8 cellular contexts compared by ENCODE assay signal in genomic region chr11:118783324-118783723, GRCh38. TPM values are rescaled to one million over a fixed set of nuclear protein-coding genes. Genes with fewer than 3 reads are reported as not detected.
DNase-seq lines count a peak whose midpoint lies in the region; ATAC-seq and TF ChIP-seq lines count a peak whose summit lies in the region.
"Not testable (repeated sequence)": the region's sequence is repeated elsewhere in the genome, so short reads cannot be mapped to it uniquely, and the experiment has no call there.

No MANE protein-coding gene starts in this region.

- CTCF ChIA-PET in CD8-positive, alpha-beta T cell (lab: Charles Lee): interaction anchor here (0.6 to 10.0 kb wide), 3 partner anchors 40 to 128 kb away, joined by 3 to 92 read pairs (median 3); no protein-coding TSS in a partner anchor
- CTCF ChIA-PET in activated B cell treated with CpG ODN at 0.5 μM for 24 hours (lab: Charles Lee); naive thymus-derived CD4-positive, alpha-beta T cell (lab: Charles Lee): not testable (repeated sequence)

- H3K9ac ChIP-seq in Loucy (ENCODE audit: low read depth, low read length, poor library complexity, severe bottlenecking): not testable (repeated sequence)

- ATAC-seq in CD8-positive, alpha-beta T cell; activated B cell treated with CpG ODN at 0.5 μM for 24 hours (ENCODE audit: low read depth); central memory CD8-positive, alpha-beta T cell (replicated peaks; ENCODE audit: extremely low read depth, poor library complexity, severe bottlenecking); naive thymus-derived CD4-positive, alpha-beta T cell: not testable (repeated sequence)
- peak in 3 of 4 donors; percentile 27 to 53 (median 52) for ATAC-seq in psoas muscle

- H3K4me1 ChIP-seq in CD8-positive, alpha-beta T cell (ENCODE audit: insufficient read depth, low read length): peaks cover 87% of the 10 kb centered on the region
- H3K4me1 ChIP-seq in Loucy (ENCODE audit: insufficient read depth, low read length, poor library complexity, severe bottlenecking): peaks cover 32% of the 10 kb centered on the region
- peaks cover 68 to 73% of the 10 kb centered on the region in 2 donors for H3K4me1 ChIP-seq in naive thymus-derived CD4-positive, alpha-beta T cell (ENCODE audit: control insufficient read depth in 2 of 2, insufficient read depth in 2 of 2, low read length in 2 of 2)
- H3K4me1 ChIP-seq in psoas muscle: peaks cover 66% of the 10 kb centered on the region
- peaks cover 0 to 98% (median 47%) of the 10 kb centered on the region in 4 donors for H3K4me1 ChIP-seq in tibial artery

- H3K36me3 ChIP-seq in CD8-positive, alpha-beta T cell (ENCODE audit: insufficient read depth, low read length): peaks cover 42% of the 10 kb centered on the region
- peaks cover 59% of the 10 kb centered on the region for H3K36me3 ChIP-seq in Loucy (ENCODE audit: insufficient read depth, low read length)
- peaks cover 21 to 70% (median 39%) of the 10 kb centered on the region in 3 experiments for H3K36me3 ChIP-seq in naive thymus-derived CD4-positive, alpha-beta T cell (ENCODE audit: control insufficient read depth in 2 of 3, insufficient read depth in 3 of 3, low read length in 3 of 3)
- H3K36me3 ChIP-seq in psoas muscle (ENCODE audit: insufficient read depth in 1 of 2, low read depth in 1 of 2): peaks cover 3 to 75% of the 10 kb centered on the region in 2 donors
- peaks cover 52 to 62% (median 54%) of the 10 kb centered on the region in 3 donors for H3K36me3 ChIP-seq in tibial artery

- H3K27me3 Mint-ChIP-seq in CD8-positive, alpha-beta T cell (ENCODE audit: low read depth); activated B cell treated with CpG ODN at 0.5 μM for 24 hours; activated naive CD4-positive, alpha-beta T cell treated with anti-CD3 and anti-CD28 coated beads, Interleukin-2, amount 50 U/mL, for 24 hours; central memory CD8-positive, alpha-beta T cell; naive thymus-derived CD4-positive, alpha-beta T cell: not testable (repeated sequence)

- H3K4me3 ChIP-seq in CD8-positive, alpha-beta T cell (ENCODE audit: low read depth, low read length); naive thymus-derived CD4-positive, alpha-beta T cell (ENCODE audit: low read length); psoas muscle; tibial artery: not testable (repeated sequence)
- peak overlapping the region; percentile 24 for H3K4me3 ChIP-seq in Loucy (ENCODE audit: low read length, poor library complexity, severe bottlenecking)

- H3K27me3 ChIP-seq in CD8-positive, alpha-beta T cell (ENCODE audit: insufficient read depth, low read length); Loucy (ENCODE audit: insufficient read depth, low read length, poor library complexity, severe bottlenecking); naive thymus-derived CD4-positive, alpha-beta T cell (ENCODE audit: control insufficient read depth in 2 of 2, insufficient read depth in 2 of 2, low read length in 2 of 2); psoas muscle (ENCODE audit: insufficient read depth in 3 of 3, low read length in 2 of 3); tibial artery: not testable (repeated sequence)

- peaks cover 100% of the 10 kb centered on the region for H3K79me2 ChIP-seq in Loucy (ENCODE audit: insufficient read depth, low read length)

- intact Hi-C loops in CD8-positive, alpha-beta T cell (cut with DNase I, micrococcal nuclease); activated B cell treated with CpG ODN at 0.5 μM for 24 hours (cut with micrococcal nuclease); naive thymus-derived CD4-positive, alpha-beta T cell (cut with micrococcal nuclease); psoas muscle (cut with DNase I): not testable (repeated sequence)
- intact Hi-C loops in tibial artery (cut with DNase I; ENCODE audit: low total_unique reads): loop anchor here (10.0 kb wide), 1 partner anchor 89 kb away; no protein-coding TSS in a partner anchor

- H3K9me2 ChIP-seq in Loucy (replicated peaks; ENCODE audit: low read depth, low read length): not testable (repeated sequence)

- H3F3A ChIP-seq in Loucy (ENCODE audit: low read depth): not testable (repeated sequence)

- DNase-seq in CD8-positive, alpha-beta T cell; activated B cell treated with CpG ODN at 0.5 μM for 24 hours; central memory CD8-positive, alpha-beta T cell (ENCODE audit: low spot score in 2 of 2); naive thymus-derived CD4-positive, alpha-beta T cell; psoas muscle; tibial artery: not testable (repeated sequence)

- TF ChIP-seq CTCF in CD8-positive, alpha-beta T cell (IDR thresholded peaks at IDR 0.05); Loucy (conservative IDR thresholded peaks at IDR 0.05; ENCODE audit: low read length); activated B cell treated with CpG ODN at 0.5 μM for 24 hours (IDR thresholded peaks at IDR 0.05); psoas muscle (IDR thresholded peaks at IDR 0.05); tibial artery (IDR thresholded peaks at IDR 0.05): not testable (repeated sequence)

- H3K36me3 Mint-ChIP-seq in CD8-positive, alpha-beta T cell: peaks cover 77% of the 10 kb centered on the region
- peaks cover 70% of the 10 kb centered on the region for H3K36me3 Mint-ChIP-seq in activated B cell treated with CpG ODN at 0.5 μM for 24 hours (ENCODE audit: low read depth)
- not testable (repeated sequence) for H3K36me3 Mint-ChIP-seq in activated naive CD4-positive, alpha-beta T cell treated with anti-CD3 and anti-CD28 coated beads, Interleukin-2, amount 50 U/mL, for 24 hours
- peaks cover 84% of the 10 kb centered on the region for H3K36me3 Mint-ChIP-seq in central memory CD8-positive, alpha-beta T cell (ENCODE audit: insufficient read depth)
- H3K36me3 Mint-ChIP-seq in naive thymus-derived CD4-positive, alpha-beta T cell: peaks cover 4 to 30% (median 18%) of the 10 kb centered on the region in 5 donors

- POLR2A ChIA-PET in CD8-positive, alpha-beta T cell (lab: Charles Lee): interaction anchor here (0.6 to 11.4 kb wide), 2 partner anchors 114 to 342 kb away, joined by 5 to 182 read pairs; no protein-coding TSS in a partner anchor
- POLR2A ChIA-PET in activated B cell treated with CpG ODN at 0.5 μM for 24 hours (lab: Charles Lee): interaction anchor here (0.6 to 13.4 kb wide), 5 partner anchors 10 to 180 kb away, joined by 4 to 988 read pairs (median 7); no protein-coding TSS in a partner anchor
- POLR2A ChIA-PET in naive thymus-derived CD4-positive, alpha-beta T cell (lab: Charles Lee): interaction anchor here (0.7 to 2.0 kb wide), 4 partner anchors 9 to 182 kb away, joined by 3 to 8 read pairs (median 4); no protein-coding TSS in a partner anchor

- peaks cover 76% of the 10 kb centered on the region for H3K4me1 Mint-ChIP-seq in CD8-positive, alpha-beta T cell (ENCODE audit: low read depth)
- H3K4me1 Mint-ChIP-seq in activated B cell treated with CpG ODN at 0.5 μM for 24 hours: peaks cover 63% of the 10 kb centered on the region
- peaks cover 55% of the 10 kb centered on the region for H3K4me1 Mint-ChIP-seq in activated naive CD4-positive, alpha-beta T cell treated with anti-CD3 and anti-CD28 coated beads, Interleukin-2, amount 50 U/mL, for 24 hours
- peaks cover 34% of the 10 kb centered on the region for H3K4me1 Mint-ChIP-seq in central memory CD8-positive, alpha-beta T cell
- H3K4me1 Mint-ChIP-seq in naive thymus-derived CD4-positive, alpha-beta T cell: peaks cover 16 to 88% (median 64%) of the 10 kb centered on the region in 7 donors

- H3K9me3 Mint-ChIP-seq in CD8-positive, alpha-beta T cell; activated B cell treated with CpG ODN at 0.5 μM for 24 hours; activated naive CD4-positive, alpha-beta T cell treated with anti-CD3 and anti-CD28 coated beads, Interleukin-2, amount 50 U/mL, for 24 hours; central memory CD8-positive, alpha-beta T cell; naive thymus-derived CD4-positive, alpha-beta T cell: not testable (repeated sequence)

- peak overlapping the region; percentile 93 for H3K4me2 ChIP-seq in Loucy (ENCODE audit: low read depth, low read length, poor library complexity, severe bottlenecking)

- H3K27ac Mint-ChIP-seq in CD8-positive, alpha-beta T cell: peak overlapping the region; percentile 45
- peak overlapping the region; percentile 24 for H3K27ac Mint-ChIP-seq in activated B cell treated with CpG ODN at 0.5 μM for 24 hours
- not testable (repeated sequence) for H3K27ac Mint-ChIP-seq in activated naive CD4-positive, alpha-beta T cell treated with anti-CD3 and anti-CD28 coated beads, Interleukin-2, amount 50 U/mL, for 24 hours
- peak overlapping the region; percentile 68 for H3K27ac Mint-ChIP-seq in central memory CD8-positive, alpha-beta T cell (ENCODE audit: low read depth)
- peak overlapping the region in 4 of 9 donors; percentile 64 to 89 (median 81) for H3K27ac Mint-ChIP-seq in naive thymus-derived CD4-positive, alpha-beta T cell

- WGBS in psoas muscle, 3 donors: 42 to 53% (median 42%) methylated on average over 5 of the region's 5 CpGs

- H3K4me3 Mint-ChIP-seq in CD8-positive, alpha-beta T cell: peak overlapping the region; percentile 8
- not testable (repeated sequence) for H3K4me3 Mint-ChIP-seq in activated B cell treated with CpG ODN at 0.5 μM for 24 hours
- H3K4me3 Mint-ChIP-seq in activated naive CD4-positive, alpha-beta T cell treated with anti-CD3 and anti-CD28 coated beads, Interleukin-2, amount 50 U/mL, for 24 hours: peak overlapping the region; percentile 64
- peak overlapping the region; percentile 61 for H3K4me3 Mint-ChIP-seq in central memory CD8-positive, alpha-beta T cell
- peak overlapping the region in 6 of 10 donors; percentile 55 to 87 (median 63) for H3K4me3 Mint-ChIP-seq in naive thymus-derived CD4-positive, alpha-beta T cell

- H4K20me1 ChIP-seq in Loucy (ENCODE audit: insufficient read depth, low read length, poor library complexity, severe bottlenecking): peaks cover 98% of the 10 kb centered on the region

- H2AFZ ChIP-seq in Loucy (ENCODE audit: low read length): not testable (repeated sequence)

- H3K27ac ChIP-seq in CD8-positive, alpha-beta T cell (ENCODE audit: low read depth, low read length); naive thymus-derived CD4-positive, alpha-beta T cell (ENCODE audit: low read depth, low read length); psoas muscle: not testable (repeated sequence)
- H3K27ac ChIP-seq in tibial artery: peak overlapping the region; percentile 22 to 96

- not testable (repeated sequence) for H3K9me3 ChIP-seq in CD8-positive, alpha-beta T cell (ENCODE audit: low read length); Loucy (ENCODE audit: insufficient read depth, low read depth, low read length); naive thymus-derived CD4-positive, alpha-beta T cell (ENCODE audit: control insufficient read depth in 2 of 3, low read length in 3 of 3); psoas muscle; tibial artery

RNA-seq across cellular contexts. Expression of gene DDX6, which starts 7.6 kb away (rescaled TPM):
- 100 to 1,000 TPM; 409 TPM for total RNA-seq in CD8-positive, alpha-beta T cell
- total RNA-seq in activated B cell treated with CpG ODN at 0.5 μM for 24 hours (263 and 297 TPM in 2 replicates), psoas muscle (10 to 100 TPM; 77.6 to 90.9 (median 79.0) TPM)
- total RNA-seq in naive thymus-derived CD4-positive, alpha-beta T cell: 100 to 1,000 TPM; 154 to 346 (median 272) TPM
- 100 to 1,000 TPM; 118 to 142 TPM for polyA plus RNA-seq in naive thymus-derived CD4-positive, alpha-beta T cell
- polyA plus RNA-seq in psoas muscle: 10 to 100 TPM; 18.8 to 43.0 (median 21.5) TPM
